35 cellular contexts compared by ENCODE assay signal in the genomic region with DNA sequence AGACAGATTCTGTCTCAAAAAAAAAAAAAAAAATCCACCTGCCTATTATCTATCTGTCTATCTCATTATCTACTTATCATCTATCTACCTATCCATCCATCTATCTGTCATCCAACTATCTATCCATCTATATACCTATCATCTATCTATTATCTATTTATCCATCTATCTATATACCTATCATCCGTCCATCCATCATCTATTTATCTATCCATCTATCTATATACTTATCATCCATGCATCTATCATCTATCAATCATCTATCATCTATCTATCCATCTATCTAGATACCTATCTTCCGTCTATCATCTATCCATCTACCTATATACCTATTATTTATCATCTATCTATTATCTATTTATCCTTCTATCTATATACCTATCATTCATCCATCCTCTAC. TPM values are rescaled to one million over a fixed set of nuclear protein-coding genes. Genes with fewer than 3 reads are reported as not detected.
DNase-seq lines count a peak whose midpoint lies in the region; ATAC-seq, FAIRE-seq and TF ChIP-seq lines count a peak whose summit lies in the region.
"Had no signal": no experiment of that assay in that cellular context is flagged by ENCODE, and none has a peak within 500 bp of the region (broad histone marks: within the 10 kb centered on the region; RNA-seq: fewer than 3 reads in every experiment).

No MANE protein-coding gene starts in this region.

- ATAC-seq in HepG2 (no peak), K562 (no peak), right lobe of liver (no peak), GM21786 (IDR thresholded peaks at IDR 0.05; ENCODE audit: unreplicated experiment) (no peak)
- ATAC-seq: A549; CD8-positive, alpha-beta T cell had no signal

- TF ChIP-seq RAD21 in liver (IDR thresholded peaks at IDR 0.05) = no peak
- TF ChIP-seq RAD21 in HepG2 (CRISPR knock-in tag; IDR thresholded peaks at IDR 0.05) = no peak
- no peak for TF ChIP-seq RAD21 in K562 (CRISPR knock-in tag; conservative IDR thresholded peaks at IDR 0.05 in 1 of 2, IDR thresholded peaks at IDR 0.05 in 1 of 2)

- H3K9me3 ChIP-seq in liver (ENCODE audit: control insufficient read depth in 4 of 4, low read length in 3 of 4) (no peaks in the 10 kb centered on the region), HepG2 (ENCODE audit: low read length) (no peaks in the 10 kb centered on the region), HEK293 (ENCODE audit: control insufficient read depth, insufficient read depth, low read depth, low read length) (no peaks in the 10 kb centered on the region), K562 (replicated peaks; ENCODE audit: control insufficient read depth, insufficient read depth, low read depth, low read length) (peaks cover 3% of the 10 kb centered on the region; the same call in 1 of the 2 replicates), right lobe of liver (no peaks in the 10 kb centered on the region)
- H3K9me3 ChIP-seq: A549, BE2C had no signal

- no peaks in the 10 kb centered on the region for H4K20me1 ChIP-seq in HepG2 (ENCODE audit: insufficient read depth, low read length)
- no peaks in the 10 kb centered on the region for H4K20me1 ChIP-seq in K562 (replicated peaks; ENCODE audit: control insufficient read depth, insufficient read depth, low read length)
- H4K20me1 ChIP-seq: BLaER1; BLaER1 treated with 17β-estradiol and CSF1 and Interleukin-3, amounts not matched to agents 10 nM and 100 nM had no signal

- TF ChIP-seq EP300 in HepG2 (IDR thresholded peaks at IDR 0.05; ENCODE audit: low read depth in 2 of 2, low read length in 2 of 2) = no peak
- TF ChIP-seq EP300 in HepG2 (CRISPR knock-in tag; IDR thresholded peaks at IDR 0.05; ENCODE audit: borderline replicate concordance) = no peak
- no peak for TF ChIP-seq EP300 in K562 (IDR thresholded peaks at IDR 0.05; ENCODE audit: low read length)

- CTCF ChIA-PET in HepG2 (lab: Yijun Ruan, JAX; ENCODE audit: low intra/inter-chr PET ratio, low total read pairs) = no interaction called here
- CTCF ChIA-PET in HEK293 (lab: Yijun Ruan, JAX) = interaction anchor here (0.6 kb wide), 1 partner anchor 199 kb away, joined by 3 read pairs; no protein-coding TSS in a partner anchor
- CTCF ChIA-PET in K562 (lab: Yijun Ruan, JAX; ENCODE audit: low intra/inter-chr PET ratio) = no interaction called here

- DNase-seq in HepG2 (ENCODE audit: low spot score) (no peak), K562 (ENCODE audit: extremely low read depth in 1 of 4, low spot score in 3 of 4) (no peak), right lobe of liver (no peak), NCI-H1436 (lab: John Stamatoyannopoulos, UW) (no peak), GM10266 (ENCODE audit: extremely low spot score) (no peak)
- DNase-seq: 8988T; ACHN; AML-193; BE2C; C1 segment of cervical spinal cord; Caco-2; Calu3; CD4-positive, alpha-beta memory T cell; CD4-positive, alpha-beta T cell; CD4-positive, CD25-positive, alpha-beta regulatory T cell; CD8-positive, alpha-beta memory T cell; CD8-positive, alpha-beta T cell; COR-L47; DMS 273 treated with DMSO at 0.1 percent for 48 hours; DMS153; DMS53; DMS79; DMS79 treated with DMSO at 0.1 percent for 48 hours; DND-41; EL had no signal

- peak overlapping the region; percentile 85 to 92 for H3K27ac ChIP-seq in liver (ENCODE audit: low read depth in 1 of 2, low read length in 2 of 2)
- no peak overlapping the region for H3K27ac ChIP-seq in HepG2 (ENCODE audit: extremely low read length, insufficient read depth, low read length)
- H3K27ac ChIP-seq in HEK293 (ENCODE audit: extremely low read depth, low read depth, low read length) = no peak overlapping the region
- H3K27ac ChIP-seq in K562 (ENCODE audit: extremely low read depth, low read depth, low read length) = no peak overlapping the region
- H3K27ac ChIP-seq in right lobe of liver = peak overlapping the region; percentile 68 to 98 (median 92)
- H3K27ac ChIP-seq: 22Rv1; A549; BLaER1; BLaER1 treated with 17β-estradiol and CSF1 and Interleukin-3, amounts not matched to agents 10 nM and 100 nM; C4-2B had no signal

- H3K36me3 ChIP-seq in liver (ENCODE audit: control insufficient read depth in 4 of 4, insufficient read depth in 3 of 4, low read depth in 1 of 4, low read length in 3 of 4) (no peaks in the 10 kb centered on the region), HepG2 (replicated peaks in 1 of 2; ENCODE audit: control insufficient read depth in 1 of 2, insufficient read depth in 2 of 2, low read length in 2 of 2) (no peaks in the 10 kb centered on the region), HEK293 (ENCODE audit: control insufficient read depth in 2 of 2, insufficient read depth in 1 of 2, low read length in 2 of 2) (no peaks in the 10 kb centered on the region), K562 (ENCODE audit: control insufficient read depth, insufficient read depth, low read length) (no peaks in the 10 kb centered on the region), right lobe of liver (no peaks in the 10 kb centered on the region)
- H3K36me3 ChIP-seq: BE2C, BLaER1 had no signal

- in situ Hi-C loops in HepG2 (cut with HindIII; ENCODE audit: extremely low pct_ligation_motif_present, low pct_unique_long_range_greater_than_20kb) = no loop called here
- in situ Hi-C loops in K562 (cut with MboI) = no loop called here

- no peak overlapping the region for H2AFZ ChIP-seq in HepG2 (ENCODE audit: low read length)
- no peak overlapping the region for H2AFZ ChIP-seq in K562 (ENCODE audit: low read depth, low read length)

- BruUV-seq in HepG2 (replicated peaks; lab: Mats Ljungman, UMichigan) (no TSS peak), K562 (replicated peaks; lab: Mats Ljungman, UMichigan) (no TSS peak)

- FAIRE-seq in HepG2 (lab: Jason Lieb, UNC) (no peak), K562 (lab: Jason Lieb, UNC) (no peak)
- FAIRE-seq: A204.1, A549, D721Med had no signal

- TF ChIP-seq CTCF in liver (IDR thresholded peaks at IDR 0.05; ENCODE audit: low read depth, low read length, missing input control) (no peak), HepG2 (CRISPR knock-in tag; IDR thresholded peaks at IDR 0.05) (no peak), HEK293 (tag by site-specific recombination; IDR thresholded peaks at IDR 0.05) (no peak), K562 (IDR thresholded peaks at IDR 0.05 in 2 of 3, conservative IDR thresholded peaks at IDR 0.05 in 1 of 3; ENCODE audit: insufficient read depth in 2 of 3, low read depth in 1 of 3, low read length in 3 of 3) (no peak), right lobe of liver (IDR thresholded peaks at IDR 0.05) (no peak), GM10266 (IDR thresholded peaks at IDR 0.05; ENCODE audit: control insufficient read depth, insufficient read depth, low read depth, missing control alignments) (no peak)

- no peaks in the 10 kb centered on the region for H3K9me1 ChIP-seq in K562 (ENCODE audit: control insufficient read depth, insufficient read depth, low read length)

- TF ChIP-seq POLR2A in HepG2 (IDR thresholded peaks at IDR 0.05; ENCODE audit: insufficient read depth in 1 of 2, low read depth in 2 of 2, low read length in 2 of 2) (no peak), K562 (conservative IDR thresholded peaks at IDR 0.05) (no peak), right lobe of liver (IDR thresholded peaks at IDR 0.05) (no peak)

- no peak overlapping the region for H3K4me2 ChIP-seq in HepG2 (ENCODE audit: low read depth, low read length)
- no peak overlapping the region for H3K4me2 ChIP-seq in K562 (ENCODE audit: insufficient read depth, low read length)
- H3K4me2 ChIP-seq: A549, BLaER1 had no signal

- H3K9ac ChIP-seq in liver (ENCODE audit: low read depth in 1 of 2, low read length in 2 of 2) (no peak overlapping the region), HepG2 (ENCODE audit: insufficient read depth, low read depth, low read length) (no peak overlapping the region), K562 (ENCODE audit: insufficient read depth in 1 of 2, low read depth in 2 of 2, low read length in 2 of 2) (no peak overlapping the region)
- H3K9ac ChIP-seq: BLaER1; BLaER1 treated with 17β-estradiol and CSF1 and Interleukin-3, amounts not matched to agents 10 nM and 100 nM had no signal

- intact Hi-C loops in HepG2 (cut with micrococcal nuclease; ENCODE audit: unreplicated experiment) (no loop called here), K562 (cut with micrococcal nuclease) (no loop called here), right lobe of liver (cut with DNase I) (no loop called here)

- H3K4me3 ChIP-seq in liver (ENCODE audit: low read depth in 1 of 3, low read length in 3 of 3) = no peak overlapping the region
- no peak overlapping the region for H3K4me3 ChIP-seq in HepG2 (replicated peaks in 1 of 3; ENCODE audit: insufficient read depth in 1 of 3, low read depth in 2 of 3, low read length in 3 of 3)
- no peak overlapping the region for H3K4me3 ChIP-seq in HEK293 (ENCODE audit: low read depth, low read length)
- no peak overlapping the region for H3K4me3 ChIP-seq in K562
- H3K4me3 ChIP-seq in right lobe of liver = no peak overlapping the region
- H3K4me3 ChIP-seq: A549; BLaER1; BLaER1 treated with 17β-estradiol and CSF1 and Interleukin-3, amounts not matched to agents 10 nM and 100 nM had no signal

- POLR2A ChIA-PET in HepG2 (lab: Yijun Ruan, JAX) = no interaction called here
- POLR2A ChIA-PET in HEK293 (lab: Yijun Ruan, JAX) = interaction anchor here (1.1 kb wide), 1 partner anchor 17 kb away, joined by 3 read pairs; a partner anchor contains a TSS
- POLR2A ChIA-PET in K562 (lab: Yijun Ruan, JAX) = no interaction called here

- H3K4me1 ChIP-seq in liver (ENCODE audit: control insufficient read depth in 4 of 4, insufficient read depth in 4 of 4, low read length in 3 of 4) (peaks cover 10 to 31% (median 19%) of the 10 kb centered on the region in 4 donors), HepG2 (ENCODE audit: insufficient read depth, low read length) (peaks cover 36% of the 10 kb centered on the region), HEK293 (ENCODE audit: control insufficient read depth, insufficient read depth, low read length) (no peaks in the 10 kb centered on the region), K562 (replicated peaks in 1 of 2; ENCODE audit: control insufficient read depth in 2 of 2, insufficient read depth in 2 of 2, low read length in 2 of 2) (no peaks in the 10 kb centered on the region), right lobe of liver (peaks cover 0 to 37% (median 13%) of the 10 kb centered on the region in 4 donors)
- H3K4me1 ChIP-seq: A549, BE2C, Caco-2 had no signal

- 96% methylated on average over 2 of the region's 2 CpGs for WGBS in liver
- 72% methylated on average over 2 of the region's 2 CpGs for WGBS in HepG2 (ENCODE audit: low lambda C conversion rate)
- 4% methylated on average over 2 of the region's 2 CpGs for WGBS in K562 (ENCODE audit: insufficient coverage, low coverage, missing lambda C conversion rate)
- WGBS in right lobe of liver (ENCODE audit: insufficient coverage, low coverage, low lambda C conversion rate, missing lambda C conversion rate) = 88% methylated on average over 2 of the region's 2 CpGs

- H3K27me3 ChIP-seq in liver (ENCODE audit: control insufficient read depth in 4 of 4, insufficient read depth in 4 of 4, low read length in 3 of 4) (no peaks in the 10 kb centered on the region), HepG2 (ENCODE audit: control insufficient read depth in 1 of 2, insufficient read depth in 2 of 2, low read length in 2 of 2) (no peaks in the 10 kb centered on the region), K562 (ENCODE audit: control insufficient read depth in 2 of 2, insufficient read depth in 2 of 2, low read length in 2 of 2) (peaks cover 8 to 18% of the 10 kb centered on the region in 2 experiments; a peak in 4 of 5 replicates), right lobe of liver (no peaks in the 10 kb centered on the region)
- H3K27me3 ChIP-seq: BE2C; BLaER1; BLaER1 treated with 17β-estradiol and CSF1 and Interleukin-3, amounts not matched to agents 10 nM and 100 nM had no signal

- H3K79me2 ChIP-seq in HepG2 (ENCODE audit: insufficient read depth, low read length) = no peaks in the 10 kb centered on the region
- no peaks in the 10 kb centered on the region for H3K79me2 ChIP-seq in K562 (ENCODE audit: control insufficient read depth, insufficient read depth, low read length)

RNA-seq across cellular contexts. Expression of a gene that starts 16.5 kb away (rescaled TPM):
- total RNA-seq in liver = 10 to 100 TPM; 26.8 to 62.5 TPM
- polyA plus RNA-seq in liver = 10 to 100 TPM; 23.8 to 24.7 TPM
- total RNA-seq in HepG2 (2016; rRNA removed; fragmentation: Illumina TruSeq; extraction: Trizol) = 11.8 and 24.3 TPM in 2 replicates
- 45.8 and 49.7 TPM in 2 replicates for total RNA-seq in HepG2 (2016; cell fraction: cytosol; rRNA removed; fragmentation: Illumina TruSeq; extraction: Trizol; ENCODE audit: low read depth)
- total RNA-seq in HepG2 (2016; cell fraction: insoluble cytoplasmic fraction; rRNA removed; fragmentation: Illumina TruSeq; extraction: Trizol) = 14.5 and 23.4 TPM in 2 replicates
- 29.0 and 32.2 TPM in 2 replicates for total RNA-seq in HepG2 (2016; cell fraction: membrane; rRNA removed; fragmentation: Illumina TruSeq; extraction: Trizol)
- 32.2 and 33.4 TPM in 2 replicates for total RNA-seq in HepG2 (2016; cell fraction: nucleus; rRNA removed; fragmentation: Illumina TruSeq; extraction: Trizol)
- 34.1 and 35.0 TPM in 2 replicates for polyA plus RNA-seq in HepG2 (2011; rRNA removed)
- 21.1 and 29.0 TPM in 2 replicates for polyA plus RNA-seq in HepG2 (2011; cell fraction: cytosol; rRNA removed)
- polyA plus RNA-seq in HepG2 (2011; cell fraction: nucleus; rRNA removed) = 14.9 and 16.8 TPM in 2 replicates
- polyA plus RNA-seq in HepG2 (2012) = 19.1 and 32.8 TPM in 2 replicates
- polyA plus RNA-seq in HepG2 (2016; cell fraction: cytosol; fragmentation: Illumina TruSeq; extraction: Trizol; ENCODE audit: low read depth) = 5.7 and 9.5 TPM in 2 replicates
- polyA plus RNA-seq in HepG2 (2016; cell fraction: insoluble cytoplasmic fraction; fragmentation: Illumina TruSeq; extraction: Trizol; ENCODE audit: low read depth) = 14.3 and 14.7 TPM in 2 replicates
- 11.2 and 15.8 TPM in 2 replicates for polyA plus RNA-seq in HepG2 (2016; cell fraction: membrane; fragmentation: Illumina TruSeq; extraction: Trizol; ENCODE audit: low read depth)
- polyA plus RNA-seq in HepG2 (2016; cell fraction: nucleus; fragmentation: Illumina TruSeq; extraction: Trizol; ENCODE audit: insufficient read depth, low read depth) = 31.5 and 33.9 TPM in 2 replicates
- polyA minus RNA-seq in HepG2 (2011; rRNA and poly(A)+ RNA removed; ENCODE audit: low replicate concordance) = 6.5 and 39.5 TPM in 2 replicates
- 26.0 and 29.6 TPM in 2 replicates for polyA minus RNA-seq in HepG2 (2011; cell fraction: cytosol; rRNA and poly(A)+ RNA removed)
- 66.4 and 75.1 TPM in 2 replicates for polyA minus RNA-seq in HepG2 (2011; cell fraction: nucleus; rRNA and poly(A)+ RNA removed)
- total RNA-seq in K562 (2011; cell fraction: chromatin; rRNA removed; ENCODE audit: low replicate concordance) = 14.2 and 17.0 TPM in 2 replicates
- total RNA-seq in K562 (2011; cell fraction: nucleolus; rRNA removed) = 6.0 and 9.9 TPM in 2 replicates
- total RNA-seq in K562 (2011; cell fraction: nucleoplasm; rRNA removed) = 10.0 and 11.1 TPM in 2 replicates
- 0.41 and 0.49 TPM in 2 replicates for total RNA-seq in K562 (2014; rRNA removed)
- total RNA-seq in K562 (2014; rRNA removed; fragmentation: Illumina TruSeq; extraction: Trizol) = 0.65 and 1.0 TPM in 2 replicates
- total RNA-seq in K562 (2015; rRNA removed; fragmentation: Illumina TruSeq; extraction: Trizol) = 0.34 and 0.43 TPM in 2 replicates
- total RNA-seq in K562 (2021) = 0.53 and 1.0 TPM in 2 replicates
- 1.5 and 2.2 TPM in 2 replicates for polyA plus RNA-seq in K562 (2011; rRNA removed)
- polyA plus RNA-seq in K562 (2011; cell fraction: cytosol; rRNA removed) = 0.43 and 0.63 TPM in 2 replicates
- polyA plus RNA-seq in K562 (2011; cell fraction: nucleus; rRNA removed) = 0.70 and 1.3 TPM in 2 replicates
- polyA plus RNA-seq in K562 (2012) = 0.35 and 0.58 TPM in 2 replicates
- polyA plus RNA-seq in K562 (2014; fragmentation: Illumina TruSeq; extraction: Trizol) = 0.58 and 0.76 TPM in 2 replicates
- under 1 TPM; 0.15 to 0.30 TPM for polyA plus RNA-seq in K562 (2014; fragmentation: Nextera tagmentation; extraction: Ambion mirVana)
- polyA plus RNA-seq in K562 (2014; rRNA removed) = 1.2 and 2.8 TPM in 2 replicates
- 3.7 and 4.8 TPM in 2 replicates for polyA minus RNA-seq in K562 (2011; rRNA and poly(A)+ RNA removed)
- polyA minus RNA-seq in K562 (2011; cell fraction: cytosol; rRNA and poly(A)+ RNA removed) = 1.0 and 1.9 TPM in 2 replicates
- polyA minus RNA-seq in K562 (2011; cell fraction: nucleus; rRNA and poly(A)+ RNA removed) = 1.9 and 5.9 TPM in 2 replicates
- total RNA-seq in right lobe of liver = 10 to 100 TPM; 18.0 to 40.5 (median 26.3) TPM

Comparison
In these comparisons a context has a peak if more than half of its experiments do, and no peak if none do; other contexts are left out.
1. H3K27ac ChIP-seq: peak in liver (2 of 2) and right lobe of liver (3 of 3); none in HepG2 (single experiment), HEK293 (single experiment) and K562 (single experiment).